8 cellular contexts compared by ENCODE assay signal in the genomic region with DNA sequence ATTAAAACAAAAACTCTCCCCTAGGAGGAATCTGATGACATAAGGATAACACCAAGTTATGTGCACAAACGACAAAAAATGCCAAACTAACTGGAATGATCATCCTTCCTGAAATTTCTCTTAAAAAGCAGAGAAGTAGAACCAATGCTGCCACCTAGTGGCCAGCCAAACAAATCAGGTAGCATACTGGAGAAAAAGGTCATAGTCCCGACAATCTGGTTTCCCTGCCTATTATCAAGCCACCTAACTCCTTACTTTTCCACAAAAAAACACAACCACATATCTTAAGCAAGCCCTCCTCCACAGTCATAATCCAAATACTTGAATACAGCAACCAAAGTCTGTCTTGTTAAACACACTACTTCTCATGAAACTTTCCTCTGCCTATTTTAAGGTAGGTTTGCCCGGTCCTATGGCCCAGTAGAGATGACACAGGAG. TPM values are rescaled to one million over a fixed set of nuclear protein-coding genes. Genes with fewer than 3 reads are reported as not detected.
A peak's percentile ranks its signal among the peaks of the same experiment; 100 is the strongest.
DNase-seq lines count a peak whose midpoint lies in the region; ATAC-seq and TF ChIP-seq lines count a peak whose summit lies in the region.

No MANE protein-coding gene starts in this region.

- TF ChIP-seq CTCF in CD4-positive, alpha-beta T cell (IDR thresholded peaks at IDR 0.05), result peak; percentile 94
- TF ChIP-seq CTCF in OCI-LY3 (IDR thresholded peaks at IDR 0.05; ENCODE audit: low read depth, low read length), result peak; percentile 94
- peak; percentile 82 for TF ChIP-seq CTCF in fibroblast of mammary gland (conservative IDR thresholded peaks at IDR 0.05; ENCODE audit: control insufficient read depth, insufficient read depth, low read depth, low read length)
- peak; percentile 82 for TF ChIP-seq CTCF in thoracic aorta (IDR thresholded peaks at IDR 0.05)

- no peak for ATAC-seq in CD4-positive, alpha-beta T cell (ENCODE audit: poor library complexity)
- no peak for ATAC-seq in thoracic aorta (ENCODE audit: insufficient number of reproducible peaks, low FRiP score, low read depth)
- ATAC-seq in HG03039 (IDR thresholded peaks at IDR 0.05; ENCODE audit: unreplicated experiment), result no peak

- H3K27ac Mint-ChIP-seq in CD4-positive, alpha-beta T cell, result no peak overlapping the region

- no peaks in the 10 kb centered on the region for H4K20me1 ChIP-seq in OCI-LY3 (ENCODE audit: insufficient read depth, low read length)

- H3K4me2 ChIP-seq in OCI-LY3 (ENCODE audit: low read length), result no peak overlapping the region

- no peaks in the 10 kb centered on the region for H3K27me3 Mint-ChIP-seq in CD4-positive, alpha-beta T cell

- H3K36me3 Mint-ChIP-seq in CD4-positive, alpha-beta T cell (ENCODE audit: low read depth), result peaks cover 81% of the 10 kb centered on the region

- H3K27ac ChIP-seq in CD4-positive, alpha-beta T cell (ENCODE audit: low read depth, low read length), result no peak overlapping the region
- H3K27ac ChIP-seq in OCI-LY3 (ENCODE audit: low read length), result no peak overlapping the region
- H3K27ac ChIP-seq in thoracic aorta, result no peak overlapping the region

- H3K9me3 Mint-ChIP-seq in CD4-positive, alpha-beta T cell, result no peaks in the 10 kb centered on the region

- no peak overlapping the region for H3K4me3 ChIP-seq in OCI-LY3 (ENCODE audit: low read length)
- no peak overlapping the region for H3K4me3 ChIP-seq in fibroblast of mammary gland (ENCODE audit: control insufficient read depth, low read depth, low read length)
- H3K4me3 ChIP-seq in thoracic aorta, result no peak overlapping the region

- CTCF ChIA-PET in CD4-positive, alpha-beta T cell (lab: Charles Lee), result interaction anchor here (1.3 kb wide), 1 partner anchor 39 kb away, joined by 4 read pairs; no protein-coding TSS in a partner anchor

- H3K4me1 Mint-ChIP-seq in CD4-positive, alpha-beta T cell (ENCODE audit: low read depth), result peaks cover 27% of the 10 kb centered on the region

- H3K4me1 ChIP-seq in OCI-LY3 (ENCODE audit: low read length), result peaks cover 8% of the 10 kb centered on the region
- H3K4me1 ChIP-seq in thoracic aorta (ENCODE audit: control insufficient read depth in 1 of 2, low read depth in 2 of 2), result peaks cover 0 to 12% of the 10 kb centered on the region in 2 donors

- H3K27me3 ChIP-seq in CD4-positive, alpha-beta T cell (ENCODE audit: control insufficient read depth, insufficient read depth, low read length), result no peaks in the 10 kb centered on the region
- H3K27me3 ChIP-seq in OCI-LY3 (ENCODE audit: low read depth, low read length), result no peaks in the 10 kb centered on the region
- H3K27me3 ChIP-seq in thoracic aorta (replicated peaks; ENCODE audit: insufficient read depth), result no peaks in the 10 kb centered on the region

- POLR2A ChIA-PET in CD4-positive, alpha-beta T cell (lab: Charles Lee), result no interaction called here

- H3K79me2 ChIP-seq in OCI-LY3 (ENCODE audit: low read length), result peaks cover 9% of the 10 kb centered on the region

- DNase-seq in CD4-positive, alpha-beta T cell, result peak; percentile 41 to 66 (median 50)
- DNase-seq in HS-27A (ENCODE audit: low read depth) (peak; percentile 49), activated T-cell treated with anti-CD3 and anti-CD28 coated beads for 4 hours (peak; percentile 61), fibroblast of mammary gland (ENCODE audit: low read depth) (peak; percentile 84), nucleus accumbens (lab: John Stamatoyannopoulos, UW) (peak in 43 of 56 donors; percentile 4 to 84 (median 31)), thoracic aorta (ENCODE audit: low spot score) (peak; percentile 11)

- H3K36me3 ChIP-seq in OCI-LY3 (replicated peaks; ENCODE audit: low read depth, low read length) (peaks cover 57% of the 10 kb centered on the region), thoracic aorta (peaks cover 17% of the 10 kb centered on the region)

- H3K4me3 Mint-ChIP-seq in CD4-positive, alpha-beta T cell, result peak overlapping the region; percentile 37

- no peak overlapping the region for H2AFZ ChIP-seq in OCI-LY3 (ENCODE audit: low read depth, low read length)

- H3K9ac ChIP-seq in OCI-LY3 (ENCODE audit: low read length), result no peak overlapping the region

- intact Hi-C loops in CD4-positive, alpha-beta T cell (cut with DNase I, micrococcal nuclease), result loop anchor here (1.0 to 2.0 kb wide), 2 partner anchors 38 to 61 kb away; no protein-coding TSS in a partner anchor

- H3K9me3 ChIP-seq in CD4-positive, alpha-beta T cell (ENCODE audit: control insufficient read depth, low read length), result no peaks in the 10 kb centered on the region
- H3K9me3 ChIP-seq in OCI-LY3 (ENCODE audit: insufficient read depth, low read length) (no peaks in the 10 kb centered on the region), thoracic aorta (no peaks in the 10 kb centered on the region)

RNA-seq across cellular contexts. Expression of gene OARD1, which starts 5.3 kb away (rescaled TPM):
- 10 to 100 TPM; 29.7 to 30.1 TPM for total RNA-seq in CD4-positive, alpha-beta T cell
- 10 to 100 TPM in 1 of 2 donors, 1 to 10 TPM in 1; 3.1 to 15.0 TPM for total RNA-seq in thoracic aorta

RNA-seq across cellular contexts. Expression of gene NFYA, which starts 5.9 kb away (rescaled TPM):
- 10 to 100 TPM; 26.7 to 27.3 TPM for total RNA-seq in CD4-positive, alpha-beta T cell
- 10 to 100 TPM in 1 of 2 donors, 1 to 10 TPM in 1; 9.2 to 20.6 TPM for total RNA-seq in thoracic aorta

RNA-seq across cellular contexts. Expression of gene APOBEC2, which starts 13.9 kb away (rescaled TPM):
- not detected for total RNA-seq in CD4-positive, alpha-beta T cell
- not detected for total RNA-seq in thoracic aorta

RNA-seq across cellular contexts. Expression of gene TSPO2, which starts 24.6 kb away (rescaled TPM):
- not detected for total RNA-seq in CD4-positive, alpha-beta T cell
- total RNA-seq in thoracic aorta, result not detected

RNA-seq across cellular contexts. Expression of gene UNC5CL, which starts 27.9 kb away (rescaled TPM):
- 1 to 10 TPM; 2.5 to 2.9 TPM for total RNA-seq in CD4-positive, alpha-beta T cell
- 1 to 10 TPM; 2.2 to 7.9 TPM for total RNA-seq in thoracic aorta

Comparison
In these comparisons a context has a peak if more than half of its experiments do, and no peak if none do; other contexts are left out.
1. DNase-seq: peak in every context shown above with its lines; median percentile 84 in fibroblast of mammary gland; 61 in activated T-cell treated with anti-CD3 and anti-CD28 coated beads for 4 hours; 50 in CD4-positive, alpha-beta T cell; 49 in HS-27A; 31 in nucleus accumbens; 11 in thoracic aorta.